In the genomic region with DNA sequence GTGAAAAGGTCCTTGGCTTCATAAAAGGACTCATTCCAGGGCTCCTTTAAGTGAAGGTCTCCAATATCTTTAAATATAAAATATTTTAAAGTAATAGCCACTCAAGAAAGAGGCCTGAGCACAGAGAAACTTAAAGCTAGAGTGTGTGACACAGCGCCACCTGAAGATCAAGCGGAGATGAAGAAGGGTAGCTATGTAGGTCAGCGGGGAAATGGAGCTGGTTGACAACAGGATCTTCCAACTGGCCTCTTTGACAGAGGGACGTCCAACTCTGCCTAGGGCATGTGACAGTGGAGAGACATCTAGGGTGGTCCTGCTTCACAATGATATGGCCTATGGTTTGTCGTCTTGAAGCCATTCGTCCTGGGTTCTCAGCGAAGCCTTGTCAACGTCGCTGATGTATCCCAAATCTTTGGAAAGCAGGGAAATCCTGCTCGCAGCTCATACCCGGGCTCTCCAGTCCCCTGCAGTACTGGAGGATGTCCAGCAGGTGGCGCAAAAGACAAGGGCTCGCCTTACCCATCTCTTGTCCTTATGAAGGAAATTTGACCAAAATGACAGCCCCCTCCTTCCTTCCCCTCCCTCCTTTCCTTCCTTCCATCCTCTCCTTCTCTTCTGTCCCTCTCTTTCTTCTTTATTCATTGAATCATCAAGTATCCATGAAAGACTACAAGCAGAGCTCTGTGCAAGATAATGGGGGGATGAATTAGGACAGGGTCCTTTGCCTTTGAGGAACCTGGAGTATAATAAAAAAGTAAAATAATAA, we compare ENCODE assay signal across 8 cellular contexts. TPM values are rescaled to one million over a fixed set of nuclear protein-coding genes. Genes with fewer than 3 reads are reported as not detected.
DNase-seq lines count a peak whose midpoint lies in the region; ATAC-seq and TF ChIP-seq lines count a peak whose summit lies in the region.

No MANE protein-coding gene starts in this region.

- CTCF ChIA-PET in RWPE1 (lab: Yijun Ruan, JAX), result interaction anchor here (0.5 to 4.8 kb wide), 14 partner anchors 12 to 987 kb away, joined by 3 to 67 read pairs (median 4); no protein-coding TSS in a partner anchor

- ATAC-seq in upper lobe of right lung, result peak; percentile 85
- ATAC-seq in HG02970 (IDR thresholded peaks at IDR 0.05; ENCODE audit: low FRiP score, unreplicated experiment), result no peak

- no peaks in the 10 kb centered on the region for H3K27me3 ChIP-seq in ovary
- H3K27me3 ChIP-seq in upper lobe of right lung, result no peaks in the 10 kb centered on the region

- intact Hi-C loops in ovary (cut with DNase I), result loop anchor here in 3 of 4 donors (2.0 to 10.0 kb wide), 4 partner anchors 118 to 722 kb away; no protein-coding TSS in a partner anchor
- intact Hi-C loops in upper lobe of right lung (cut with DNase I), result loop anchor here (10.0 kb wide), 1 partner anchor 122 kb away; no protein-coding TSS in a partner anchor

- TF ChIP-seq CTCF in RWPE1 (conservative IDR thresholded peaks at IDR 0.05; ENCODE audit: low read depth) (peak; percentile 94), ovary (IDR thresholded peaks at IDR 0.05) (peak; percentile 87 to 95 (median 92)), upper lobe of right lung (IDR thresholded peaks at IDR 0.05) (peak; percentile 99)

- whole genome bisulfite sequencing in ovary, 3 donors, result 10 to 31% (median 11%) methylated on average over 13 of the region's 13 CpGs

- no peaks in the 10 kb centered on the region for H3K4me1 ChIP-seq in ovary (ENCODE audit: insufficient read depth)
- H3K4me1 ChIP-seq in upper lobe of right lung, result no peaks in the 10 kb centered on the region

- no peak for TF ChIP-seq POLR2A in ovary (IDR thresholded peaks at IDR 0.05)

- TF ChIP-seq EP300 in ovary (IDR thresholded peaks at IDR 0.05), result no peak

- H3K9me3 ChIP-seq in ovary, result no peaks in the 10 kb centered on the region
- H3K9me3 ChIP-seq in upper lobe of right lung, result no peaks in the 10 kb centered on the region

- H3K4me3 ChIP-seq in ovary (no peak overlapping the region), upper lobe of right lung (no peak overlapping the region)

- no peak overlapping the region for H3K27ac ChIP-seq in RWPE1
- H3K27ac ChIP-seq in ovary, result no peak overlapping the region
- H3K27ac ChIP-seq in upper lobe of right lung, result no peak overlapping the region

- no peaks in the 10 kb centered on the region for H3K36me3 ChIP-seq in ovary
- H3K36me3 ChIP-seq in upper lobe of right lung, result no peaks in the 10 kb centered on the region

- POLR2A ChIA-PET in RWPE1 (lab: Yijun Ruan, JAX; ENCODE audit: low non-redundant PET), result no interaction called here

- peak; percentile 66 for DNase-seq in EH (ENCODE audit: low read depth)
- DNase-seq in HT-29 (ENCODE audit: low spot score), result peak; percentile 70
- DNase-seq in RWPE1 (ENCODE audit: low spot score), result peak; percentile 65
- DNase-seq in activated gamma-delta T cell treated with anti-CD3 and anti-CD28 coated beads, Interleukin-2, amount 50 U/mL, for 16 hours (ENCODE audit: low read depth), result peak; percentile 38
- DNase-seq in germinal center (ENCODE audit: low spot score), result peak; percentile 74
- peak; percentile 69 to 89 (median 83) for DNase-seq in ovary
- peak; percentile 83 for DNase-seq in upper lobe of right lung

RNA-seq across cellular contexts. Expression of gene LONRF2, which starts 59.6 kb away (rescaled TPM):
- total RNA-seq in HT-29 (2014; rRNA removed; shearing (Covaris generic)), result 0.29 and 0.79 TPM in 2 replicates
- 100 to 1,000 TPM in 1 of 7 donors, 10 to 100 TPM in 6; 20.6 to 133 (median 37.8) TPM for total RNA-seq in ovary
- polyA plus RNA-seq in ovary, result 10 to 100 TPM in 1 of 2 donors, 1 to 10 TPM in 1; 4.7 to 16.5 TPM
- 4.2 TPM for total RNA-seq in upper lobe of right lung
